ENCODE assay signal across 8 cellular contexts in genomic region chr20:24992420-24993205, GRCh38. TPM values are rescaled to one million over a fixed set of nuclear protein-coding genes. Genes with fewer than 3 reads are reported as not detected.
DNase-seq lines count a peak whose midpoint lies in the region; ATAC-seq and TF ChIP-seq lines count a peak whose summit lies in the region.

APMAP (minus strand) TSS chr20:24992751; CDS start chr20:24992688, 63 bp downstream.

- peaks cover 7% of the 10 kb centered on the region for H3K27me3 Mint-ChIP-seq in T-helper 2 cell treated with Interferon-gamma antibody and Interleukin-4, amounts not matched to agents 5 μg/mL and 100 μg/mL, for 36 hours (ENCODE audit: low read depth)

- no peaks in the 10 kb centered on the region for H3K27me3 ChIP-seq in ascending aorta
- no peaks in the 10 kb centered on the region for H3K27me3 ChIP-seq in right cardiac atrium (ENCODE audit: control insufficient read depth, insufficient read depth)
- H3K27me3 ChIP-seq in rectal smooth muscle tissue (ENCODE audit: control insufficient read depth, insufficient read depth, low read length): no peaks in the 10 kb centered on the region
- H3K27me3 ChIP-seq in vagina: no peaks in the 10 kb centered on the region

- peak within 1 kb of the TSS; percentile 81 for H3K9ac ChIP-seq in rectal smooth muscle tissue (ENCODE audit: low read length)

- DNase-seq in NCI-H1694 treated with DMSO at 0.1 percent for 48 hours (lab: John Stamatoyannopoulos, UW) (peak; percentile 78), ascending aorta (ENCODE audit: low spot score in 2 of 2) (peak; percentile 81 to 97), right cardiac atrium (peak; percentile 97 to 99 (median 98)), vagina (ENCODE audit: extremely low spot score in 2 of 2) (peak; percentile 92 to 97)
- peak; percentile 96 for DNase-seq in T-helper 2 cell treated with Interferon-gamma antibody and Interleukin-4, amounts not matched to agents 5 μg/mL and 100 μg/mL, for 36 hours (ENCODE audit: low spot score)

- peak within 1 kb of the TSS; percentile 89 for H3K27ac Mint-ChIP-seq in T-helper 2 cell treated with Interferon-gamma antibody and Interleukin-4, amounts not matched to agents 5 μg/mL and 100 μg/mL, for 36 hours

- ATAC-seq in GM18505 (IDR thresholded peaks at IDR 0.05; ENCODE audit: unreplicated experiment): peak; percentile 96
- ATAC-seq in HG02938 (IDR thresholded peaks at IDR 0.05; ENCODE audit: unreplicated experiment): peak; percentile 93
- ATAC-seq in right cardiac atrium: peak; percentile 97 to 98

- H3K27ac ChIP-seq in ascending aorta (peak within 1 kb of the TSS; percentile 96 to 99), right cardiac atrium (ENCODE audit: low read length) (peak within 1 kb of the TSS; percentile 98), rectal smooth muscle tissue (ENCODE audit: low read depth, low read length) (peak within 1 kb of the TSS; percentile 92), vagina (peak within 1 kb of the TSS; percentile 89)

- H3K4me3 Mint-ChIP-seq in T-helper 2 cell treated with Interferon-gamma antibody and Interleukin-4, amounts not matched to agents 5 μg/mL and 100 μg/mL, for 36 hours: peak within 1 kb of the TSS; percentile 93

- H3K9me3 ChIP-seq in ascending aorta: no peaks in the 10 kb centered on the region
- no peaks in the 10 kb centered on the region for H3K9me3 ChIP-seq in right cardiac atrium (ENCODE audit: control insufficient read depth, low read length)
- H3K9me3 ChIP-seq in vagina: no peaks in the 10 kb centered on the region

- H3K4me1 ChIP-seq in ascending aorta (peaks cover 0 to 17% of the 10 kb centered on the region in 2 donors), right cardiac atrium (ENCODE audit: control insufficient read depth, insufficient read depth, low read length) (no peaks in the 10 kb centered on the region), rectal smooth muscle tissue (ENCODE audit: control insufficient read depth, insufficient read depth, low read length) (peaks cover 25% of the 10 kb centered on the region), vagina (peaks cover 40% of the 10 kb centered on the region)

- TF ChIP-seq CTCF in ascending aorta (IDR thresholded peaks at IDR 0.05) (no peak), vagina (IDR thresholded peaks at IDR 0.05) (no peak)

- H3K4me1 Mint-ChIP-seq in T-helper 2 cell treated with Interferon-gamma antibody and Interleukin-4, amounts not matched to agents 5 μg/mL and 100 μg/mL, for 36 hours (ENCODE audit: low read depth): peaks cover 37% of the 10 kb centered on the region

- H3K36me3 Mint-ChIP-seq in T-helper 2 cell treated with Interferon-gamma antibody and Interleukin-4, amounts not matched to agents 5 μg/mL and 100 μg/mL, for 36 hours (ENCODE audit: low read depth): peaks cover 12% of the 10 kb centered on the region

- intact Hi-C loops in ascending aorta (cut with DNase I): loop anchor here (1.0 to 10.0 kb wide), 8 partner anchors 144 to 1638 kb away; partner anchors contain the start of genes ABHD12, CST3, ENTPD6 and NXT1
- intact Hi-C loops in right cardiac atrium (cut with DNase I): loop anchor here in 3 of 4 donors (5.0 to 10.0 kb wide), 3 partner anchors 202 to 415 kb away; partner anchors contain the start of genes GINS1 (in 2 of the 3) and ENTPD6 (in 1 of the 3)
- intact Hi-C loops in vagina (cut with DNase I): loop anchor here (5.0 to 10.0 kb wide), 2 partner anchors 185 to 402 kb away; partner anchors contain the start of gene ABHD12

- no peaks in the 10 kb centered on the region for H3K9me3 Mint-ChIP-seq in T-helper 2 cell treated with Interferon-gamma antibody and Interleukin-4, amounts not matched to agents 5 μg/mL and 100 μg/mL, for 36 hours

- no peaks in the 10 kb centered on the region for H3K36me3 ChIP-seq in ascending aorta
- H3K36me3 ChIP-seq in rectal smooth muscle tissue (ENCODE audit: control insufficient read depth, insufficient read depth, low read length): no peaks in the 10 kb centered on the region
- H3K36me3 ChIP-seq in vagina: no peaks in the 10 kb centered on the region

- under 1% methylated on average over 74 of the region's 74 CpGs for WGBS in right cardiac atrium

- TF ChIP-seq POLR2A in GM18505 (IDR thresholded peaks at IDR 0.05; ENCODE audit: borderline replicate concordance, extremely low read depth, insufficient read depth, insufficient read length) (peak; percentile 96), vagina (IDR thresholded peaks at IDR 0.05) (peak; percentile 62 to 97)

- H3K4me3 ChIP-seq in ascending aorta (peak within 1 kb of the TSS; percentile 83 to 92), right cardiac atrium (ENCODE audit: low read length) (peak within 1 kb of the TSS; percentile 76), rectal smooth muscle tissue (ENCODE audit: low read length) (peak within 1 kb of the TSS; percentile 92), vagina (peak within 1 kb of the TSS; percentile 89 to 92)

RNA-seq across cellular contexts. Expression of gene APMAP, which starts in this region (rescaled TPM):
- total RNA-seq in ascending aorta: 44.8 TPM
- total RNA-seq in right cardiac atrium: 10 to 100 TPM; 32.8 to 35.1 (median 34.8) TPM
- polyA plus RNA-seq in right cardiac atrium: 28.0 TPM
- total RNA-seq in vagina: 29.7 TPM

Comparison
In these comparisons a context has a peak if more than half of its experiments do, and no peak if none do; other contexts are left out.
1. Peak in every context shown above with its lines: DNase-seq, ATAC-seq, H3K4me3 ChIP-seq and H3K27ac ChIP-seq.